10 cellular contexts compared by ENCODE assay signal in the genomic region with DNA sequence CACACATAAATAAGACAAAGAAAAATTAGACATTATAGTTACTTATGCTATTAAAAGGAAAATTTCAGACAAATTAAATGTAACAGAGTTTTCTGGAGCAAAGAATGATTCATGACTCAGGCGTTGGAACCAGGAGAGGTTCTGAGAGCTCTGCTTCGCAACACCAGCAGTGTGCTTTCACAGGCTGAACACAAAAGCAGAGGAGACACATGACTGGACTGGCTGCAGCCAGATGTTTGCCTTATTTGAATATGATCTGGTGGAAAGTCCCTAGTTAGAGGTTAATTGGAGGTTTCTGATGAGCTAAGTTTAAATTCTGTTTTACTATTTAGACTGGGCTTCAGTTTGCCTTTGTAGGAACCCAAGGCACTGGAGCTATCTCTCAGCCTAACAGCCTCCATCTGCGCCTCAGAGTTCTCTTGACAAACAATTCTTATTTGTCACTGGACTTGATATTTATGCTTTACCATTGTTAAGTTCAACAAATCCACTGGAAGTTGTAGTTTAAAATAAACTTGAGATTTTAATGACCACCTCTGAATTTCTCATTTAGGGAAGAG. TPM values are rescaled to one million over a fixed set of nuclear protein-coding genes. Genes with fewer than 3 reads are reported as not detected.
A peak's percentile ranks its signal among the peaks of the same experiment; 100 is the strongest.
DNase-seq lines count a peak whose midpoint lies in the region; ATAC-seq, FAIRE-seq and TF ChIP-seq lines count a peak whose summit lies in the region.
"Had no signal": no experiment of that assay in that cellular context is flagged by ENCODE, and none has a peak within 500 bp of the region (broad histone marks: within the 10 kb centered on the region; RNA-seq: fewer than 3 reads in every experiment).

No MANE protein-coding gene starts in this region.

- H3K9me3 Mint-ChIP-seq in natural killer cell treated with Interleukin-12 subunit alpha and Interleukin-12 subunit beta and Interleukin-15 and Interleukin-18, amount 100 ng/mL, for 72 hours: no peaks in the 10 kb centered on the region
- no peaks in the 10 kb centered on the region for H3K9me3 Mint-ChIP-seq in natural killer cell
- H3K9me3 Mint-ChIP-seq: CD8-positive, alpha-beta memory T cell had no signal

- TF ChIP-seq CTCF in natural killer cell (IDR thresholded peaks at IDR 0.05) (no peak), bronchial epithelial cell (IDR thresholded peaks at IDR 0.05; ENCODE audit: insufficient read depth, low read length, severe bottlenecking) (no peak), gastrocnemius medialis (IDR thresholded peaks at IDR 0.05 in 4 of 5, conservative IDR thresholded peaks at IDR 0.05 in 1 of 5) (no peak)

- H3K27ac Mint-ChIP-seq in natural killer cell treated with Interleukin-12 subunit alpha and Interleukin-12 subunit beta and Interleukin-15 and Interleukin-18, amount 100 ng/mL, for 72 hours: peak overlapping the region in 1 of 2 donors; percentile 29
- peak overlapping the region in 1 of 2 donors; percentile 31 for H3K27ac Mint-ChIP-seq in natural killer cell

- no peaks in the 10 kb centered on the region for H3K27me3 Mint-ChIP-seq in natural killer cell treated with Interleukin-12 subunit alpha and Interleukin-12 subunit beta and Interleukin-15 and Interleukin-18, amount 100 ng/mL, for 72 hours
- H3K27me3 Mint-ChIP-seq in natural killer cell (ENCODE audit: low read depth in 2 of 2): no peaks in the 10 kb centered on the region
- H3K27me3 Mint-ChIP-seq: CD8-positive, alpha-beta memory T cell had no signal

- no peak for DNase-seq in natural killer cell treated with Interleukin-12 subunit alpha and Interleukin-12 subunit beta and Interleukin-15 and Interleukin-18, amount 100 ng/mL, for 72 hours (ENCODE audit: low spot score)
- DNase-seq in natural killer cell: no peak
- DNase-seq in bronchial epithelial cell (ENCODE audit: low read depth): peak; percentile 53
- peak; percentile 38 for DNase-seq in stromal cell of bone marrow (ENCODE audit: low read depth)
- no peak for DNase-seq in gastrocnemius medialis
- no peak for DNase-seq in NCI-H2227 treated with DMSO at 0.1 percent for 48 hours (lab: John Stamatoyannopoulos, UW)
- no peak for DNase-seq in HT-29 (ENCODE audit: low spot score)
- DNase-seq: CD8-positive, alpha-beta memory T cell had no signal

- no peak overlapping the region for H3K4me3 Mint-ChIP-seq in natural killer cell treated with Interleukin-12 subunit alpha and Interleukin-12 subunit beta and Interleukin-15 and Interleukin-18, amount 100 ng/mL, for 72 hours
- H3K4me3 Mint-ChIP-seq in natural killer cell: no peak overlapping the region
- H3K4me3 Mint-ChIP-seq: CD8-positive, alpha-beta memory T cell had no signal

- no peaks in the 10 kb centered on the region for H3K9me3 ChIP-seq in gastrocnemius medialis
- H3K9me3 ChIP-seq: thoracic aorta had no signal

- H3K27me3 ChIP-seq in bronchial epithelial cell (ENCODE audit: control insufficient read depth, insufficient read depth, low read length) (no peaks in the 10 kb centered on the region), gastrocnemius medialis (no peaks in the 10 kb centered on the region)

- intact Hi-C loops in natural killer cell (cut with micrococcal nuclease) (no loop called here), gastrocnemius medialis (cut with DNase I; ENCODE audit: low total_unique reads) (no loop called here)

- no peaks in the 10 kb centered on the region for H3K4me1 ChIP-seq in gastrocnemius medialis

- H3K27ac ChIP-seq in gastrocnemius medialis: no peak overlapping the region
- H3K27ac ChIP-seq: thoracic aorta had no signal

- H3K36me3 Mint-ChIP-seq in natural killer cell treated with Interleukin-12 subunit alpha and Interleukin-12 subunit beta and Interleukin-15 and Interleukin-18, amount 100 ng/mL, for 72 hours: peaks cover 45% of the 10 kb centered on the region
- H3K36me3 Mint-ChIP-seq in natural killer cell: peaks cover 33% of the 10 kb centered on the region

- peak; percentile 67 to 84 for ATAC-seq in natural killer cell treated with Interleukin-12 subunit alpha and Interleukin-12 subunit beta and Interleukin-15 and Interleukin-18, amount 100 ng/mL, for 72 hours
- ATAC-seq in natural killer cell (no peak), HG03039 (IDR thresholded peaks at IDR 0.05; ENCODE audit: unreplicated experiment) (peak; percentile 93), gastrocnemius medialis (no peak)

- peaks cover 3% of the 10 kb centered on the region for H3K36me3 ChIP-seq in bronchial epithelial cell (ENCODE audit: control insufficient read depth, insufficient read depth, low read length)
- H3K36me3 ChIP-seq in gastrocnemius medialis: peaks cover 6 to 93% of the 10 kb centered on the region in 2 donors

- peaks cover 24 to 28% of the 10 kb centered on the region in 2 donors for H3K4me1 Mint-ChIP-seq in natural killer cell treated with Interleukin-12 subunit alpha and Interleukin-12 subunit beta and Interleukin-15 and Interleukin-18, amount 100 ng/mL, for 72 hours (ENCODE audit: low read depth in 2 of 2)
- H3K4me1 Mint-ChIP-seq in natural killer cell: peaks cover 20 to 23% of the 10 kb centered on the region in 2 donors

- H3K4me3 ChIP-seq in bronchial epithelial cell (ENCODE audit: low read depth, low read length): no peak overlapping the region
- H3K4me3 ChIP-seq in gastrocnemius medialis: no peak overlapping the region
- H3K4me3 ChIP-seq: thoracic aorta had no signal

- FAIRE-seq in bronchial epithelial cell (lab: Jason Lieb, UNC): no peak

- TF ChIP-seq POLR2A in gastrocnemius medialis (IDR thresholded peaks at IDR 0.05): no peak

- in situ Hi-C loops in gastrocnemius medialis (cut with MboI; ENCODE audit: low sequenced_read_pairs in 4 of 4): no loop called here

RNA-seq across cellular contexts. Expression of a gene that starts 16.2 kb away (rescaled TPM):
- 10 to 100 TPM; 41.4 to 43.5 TPM for total RNA-seq in natural killer cell treated with Interleukin-12 subunit alpha and Interleukin-12 subunit beta and Interleukin-15 and Interleukin-18, amount 100 ng/mL, for 72 hours
- total RNA-seq in natural killer cell: 10 to 100 TPM; 62.2 to 69.1 (median 67.7) TPM
- total RNA-seq in bronchial epithelial cell: 18.4 and 29.1 TPM in 2 replicates
- total RNA-seq in gastrocnemius medialis: 10 to 100 TPM; 11.9 to 14.7 (median 13.0) TPM
- total RNA-seq in HT-29 (2014; rRNA removed; shearing (Covaris generic)): 9.9 and 13.0 TPM in 2 replicates

Comparison
In these comparisons a context has a peak if more than half of its experiments do, and no peak if none do; other contexts are left out.
1. ATAC-seq: peak in natural killer cell treated with Interleukin-12 subunit alpha and Interleukin-12 subunit beta and Interleukin-15 and Interleukin-18, amount 100 ng/mL, for 72 hours (2 of 2) and HG03039 (single experiment); none in natural killer cell (0 of 3) and gastrocnemius medialis (0 of 2).
2. DNase-seq: peak in bronchial epithelial cell (single experiment) and stromal cell of bone marrow (single experiment); none in natural killer cell treated with Interleukin-12 subunit alpha and Interleukin-12 subunit beta and Interleukin-15 and Interleukin-18, amount 100 ng/mL, for 72 hours (single experiment), natural killer cell (single experiment), gastrocnemius medialis (0 of 2), NCI-H2227 treated with DMSO at 0.1 percent for 48 hours (single experiment) and HT-29 (single experiment).